20 cellular contexts compared by ENCODE assay signal in the genomic region with DNA sequence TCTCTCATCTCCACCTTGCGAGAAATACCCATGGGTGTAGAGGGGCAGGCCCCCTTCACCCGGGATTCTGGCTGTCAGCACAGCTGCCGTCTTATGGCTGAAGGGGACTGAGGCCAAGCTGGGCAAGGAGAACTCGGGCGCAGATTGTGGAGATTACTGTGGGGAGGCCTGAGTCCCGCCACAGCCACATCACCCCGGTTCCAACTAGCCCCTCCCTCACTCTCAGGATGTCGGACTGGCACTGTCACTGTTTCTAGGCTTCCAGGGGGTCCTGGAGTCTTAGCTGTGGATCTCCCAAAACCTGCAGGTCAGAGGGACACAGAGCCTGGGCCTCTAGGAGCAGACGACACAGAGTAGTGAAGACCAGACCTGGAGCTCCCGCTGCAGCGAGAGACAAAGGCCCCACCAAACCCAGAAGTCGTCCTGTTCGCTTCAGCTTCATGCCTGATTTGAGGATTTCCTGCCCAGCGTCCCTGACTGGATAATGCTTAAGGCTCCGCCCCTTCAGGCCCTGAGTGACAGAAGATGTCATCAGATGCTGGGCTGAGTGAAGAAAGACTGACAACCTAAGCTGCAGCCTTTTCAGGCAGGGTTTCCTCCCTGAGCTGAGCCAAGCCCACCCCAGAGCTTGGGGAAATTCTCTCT.
DNase-seq lines count a peak whose midpoint lies in the region; ATAC-seq, FAIRE-seq and TF ChIP-seq lines count a peak whose summit lies in the region.
"Had no signal": no experiment of that assay in that cellular context is flagged by ENCODE, and none has a peak within 500 bp of the region (broad histone marks: within the 10 kb centered on the region; RNA-seq: fewer than 3 reads in every experiment).

No MANE protein-coding gene starts in this region.

- peak; percentile 6 for DNase-seq in activated CD4-positive, alpha-beta T cell treated with anti-CD3 and anti-CD28 coated beads for 48 hours
- no peak for DNase-seq in activated CD4-positive, alpha-beta T cell treated with anti-CD3 and anti-CD28 coated beads for 1 hour
- DNase-seq in WERI-Rb-1: peak; percentile 16
- peak; percentile 66 for DNase-seq in iPS DF 6.9 (ENCODE audit: low read depth, low spot score)
- DNase-seq in retina: peak; percentile 88
- no peak for DNase-seq in activated CD4-positive, CD25-positive, alpha-beta regulatory T cell (lab: John Stamatoyannopoulos, UW)
- DNase-seq in D721Med (ENCODE audit: insufficient read length, low spot score): no peak
- DNase-seq: activated CD4-positive, alpha-beta T cell treated with anti-CD3 and anti-CD28 coated beads for 4 hours; CD4-positive, alpha-beta memory T cell; effector memory CD4-positive, alpha-beta T cell; GM23248; MV-4-11; NCI-H2081; NCI-H524 treated with DMSO at 0.1 percent for 48 hours; PC-9; stomach had no signal

- TF ChIP-seq CTCF in WERI-Rb-1 (IDR thresholded peaks at IDR 0.05; ENCODE audit: low read depth, low read length) (no peak), D721Med (IDR thresholded peaks at IDR 0.05; ENCODE audit: insufficient read depth, missing control alignments) (no peak)

- ATAC-seq in HG02571 (IDR thresholded peaks at IDR 0.05; ENCODE audit: unreplicated experiment): no peak
- ATAC-seq: left lobe of liver had no signal

- H3K4me3 ChIP-seq in WERI-Rb-1 (ENCODE audit: low read depth, low read length): no peak overlapping the region
- peak overlapping the region; percentile 1; the same call in 1 of the 2 replicates for H3K4me3 ChIP-seq in iPS DF 6.9 (ENCODE audit: low read length)
- H3K4me3 ChIP-seq: GM23248, hepatocyte, PC-9, SK-N-MC, stomach had no signal

- H3K27me3 ChIP-seq in WERI-Rb-1 (ENCODE audit: insufficient read depth, low read depth, severe bottlenecking): no peaks in the 10 kb centered on the region
- H3K27me3 ChIP-seq in iPS DF 6.9 (ENCODE audit: control insufficient read depth, insufficient read depth, low read length): no peaks in the 10 kb centered on the region
- H3K27me3 ChIP-seq: hepatocyte, stomach had no signal

- no peaks in the 10 kb centered on the region for H3K4me1 ChIP-seq in iPS DF 6.9 (ENCODE audit: control insufficient read depth, insufficient read depth, low read length)
- H3K4me1 ChIP-seq: stomach had no signal

- no peaks in the 10 kb centered on the region for H3K9me3 ChIP-seq in WERI-Rb-1 (ENCODE audit: severe bottlenecking)
- H3K9me3 ChIP-seq in iPS DF 6.9 (ENCODE audit: control insufficient read depth, insufficient read depth, low read length): no peaks in the 10 kb centered on the region
- H3K9me3 ChIP-seq: stomach had no signal

- WGBS in iPS DF 6.9 (ENCODE audit: insufficient coverage, insufficient read length): no CpG with 5 or more reads among the region's 15 CpGs

- no peak for FAIRE-seq in D721Med (lab: Jason Lieb, UNC)

- H3K36me3 ChIP-seq in WERI-Rb-1 (no peaks in the 10 kb centered on the region), iPS DF 6.9 (ENCODE audit: control insufficient read depth, insufficient read depth, low read length) (no peaks in the 10 kb centered on the region)
- H3K36me3 ChIP-seq: stomach had no signal

- H3K27ac ChIP-seq in WERI-Rb-1 (no peak overlapping the region), iPS DF 6.9 (ENCODE audit: low read length) (no peak overlapping the region)
- H3K27ac ChIP-seq: GM23248, hepatocyte, PC-9, SK-N-MC, stomach had no signal

Comparison
In these comparisons a context has a peak if more than half of its experiments do, and no peak if none do; other contexts are left out.
1. DNase-seq: peak in activated CD4-positive, alpha-beta T cell treated with anti-CD3 and anti-CD28 coated beads for 48 hours (single experiment), WERI-Rb-1 (single experiment), iPS DF 6.9 (single experiment) and retina (single experiment); none in activated CD4-positive, alpha-beta T cell treated with anti-CD3 and anti-CD28 coated beads for 1 hour (single experiment), activated CD4-positive, CD25-positive, alpha-beta regulatory T cell (0 of 4) and D721Med (single experiment).